1 cellular context compared by ENCODE assay signal in genomic region chr3:119582178-119582577, GRCh38.
TF ChIP-seq lines count a peak whose summit lies in the region.

No MANE protein-coding gene starts in this region.

TF ChIP-seq in GM12878, 131 proteins besides CTCF, POLR2A, EP300 and RAD21 (continued from another document and continues in another):
- TF ChIP-seq TCF12 (IDR thresholded peaks at IDR 0.05; ENCODE audit: low read depth, low read length) (peak; percentile 72), E4F1 (IDR thresholded peaks at IDR 0.05; ENCODE audit: borderline replicate concordance, partially characterized antibody) (no peak), HDAC6 (IDR thresholded peaks at IDR 0.05; ENCODE audit: unreplicated experiment) (no peak), ETV6 (conservative IDR thresholded peaks at IDR 0.05 in 1 of 2, IDR thresholded peaks at IDR 0.05 in 1 of 2; ENCODE audit: borderline replicate concordance in 1 of 2, low read depth in 1 of 2) (no peak), STAT1 (conservative IDR thresholded peaks at IDR 0.05) (no peak), MEF2B (IDR thresholded peaks at IDR 0.05; ENCODE audit: partially characterized antibody, poor library complexity, severe bottlenecking) (no peak), ZNF592 (IDR thresholded peaks at IDR 0.05) (no peak), WRNIP1 (IDR thresholded peaks at IDR 0.05; ENCODE audit: borderline replicate concordance, low read depth, low read length) (no peak), IRF3 (IDR thresholded peaks at IDR 0.05) (no peak), CHD1 (IDR thresholded peaks at IDR 0.05; ENCODE audit: low read depth, low read length) (no peak), SMAD5 (IDR thresholded peaks at IDR 0.05; ENCODE audit: low read depth) (no peak), SUPT20H (IDR thresholded peaks at IDR 0.05; ENCODE audit: borderline replicate concordance, control insufficient read depth, low read depth, low read length) (no peak), ZNF207 (IDR thresholded peaks at IDR 0.05; ENCODE audit: borderline replicate concordance) (no peak), SP1 (IDR thresholded peaks at IDR 0.05; ENCODE audit: low read depth, low read length) (no peak), TARDBP (IDR thresholded peaks at IDR 0.05; ENCODE audit: borderline replicate concordance) (no peak), ZNF217 (IDR thresholded peaks at IDR 0.05) (no peak), MYB (IDR thresholded peaks at IDR 0.05; ENCODE audit: borderline replicate concordance, low read depth, low read length) (0 out of 2 replicates have a peak, but pooled peaks have one; percentile 68), HCFC1 (IDR thresholded peaks at IDR 0.05; ENCODE audit: low read length) (no peak), ZBTB4 (CRISPR knock-in tag; IDR thresholded peaks at IDR 0.05) (no peak), BHLHE40 (IDR thresholded peaks at IDR 0.05; ENCODE audit: borderline replicate concordance in 1 of 2, low read depth in 2 of 2, low read length in 1 of 2) (no peak), JUND (IDR thresholded peaks at IDR 0.05; ENCODE audit: low read depth, low read length) (no peak), CBX5 (IDR thresholded peaks at IDR 0.05; ENCODE audit: low read depth) (no peak), SIX5 (IDR thresholded peaks at IDR 0.05; ENCODE audit: low read depth, low read length, severe bottlenecking) (no peak), CHD4 (IDR thresholded peaks at IDR 0.05) (no peak), MYC (IDR thresholded peaks at IDR 0.05; ENCODE audit: insufficient read depth, insufficient read length, insufficient replicate concordance, low read length, severe bottlenecking) (no peak), TCF3 (IDR thresholded peaks at IDR 0.05; ENCODE audit: borderline replicate concordance, insufficient read depth, low read depth, low read length) (no peak), IKZF1 (conservative IDR thresholded peaks at IDR 0.05) (peak; percentile 97), E2F4 (IDR thresholded peaks at IDR 0.05; ENCODE audit: low read depth, low read length) (no peak), HSF1 (IDR thresholded peaks at IDR 0.05; ENCODE audit: low read depth, low read length) (no peak), RUNX3 (IDR thresholded peaks at IDR 0.05; ENCODE audit: low read length) (peak; percentile 42; the same call in 1 of the 2 replicates), ATF7 (IDR thresholded peaks at IDR 0.05; ENCODE audit: low read depth) (peak; percentile 57; the same call in 1 of the 2 replicates), MTA3 (IDR thresholded peaks at IDR 0.05; ENCODE audit: borderline replicate concordance, low read length) (no peak), KAT2A (conservative IDR thresholded peaks at IDR 0.05; ENCODE audit: control insufficient read depth, low read depth, low read length) (no peak), EED (IDR thresholded peaks at IDR 0.05; ENCODE audit: low read depth) (peak; percentile 90), IRF5 (IDR thresholded peaks at IDR 0.05; ENCODE audit: borderline replicate concordance) (no peak), HDGF (IDR thresholded peaks at IDR 0.05) (no peak), SREBF1 (IDR thresholded peaks at IDR 0.05; ENCODE audit: low read length) (no peak), MAX (IDR thresholded peaks at IDR 0.05; ENCODE audit: low read depth, low read length) (no peak), ZBTB33 (IDR thresholded peaks at IDR 0.05) (no peak), ZSCAN29 (IDR thresholded peaks at IDR 0.05) (no peak), GATAD2B (conservative IDR thresholded peaks at IDR 0.05; ENCODE audit: low read depth) (peak; percentile 46; the same call in 1 of the 2 replicates), SMARCA5 (IDR thresholded peaks at IDR 0.05) (no peak), USF2 (IDR thresholded peaks at IDR 0.05; ENCODE audit: borderline replicate concordance, low read depth, low read length) (no peak)
